In the genomic region with DNA sequence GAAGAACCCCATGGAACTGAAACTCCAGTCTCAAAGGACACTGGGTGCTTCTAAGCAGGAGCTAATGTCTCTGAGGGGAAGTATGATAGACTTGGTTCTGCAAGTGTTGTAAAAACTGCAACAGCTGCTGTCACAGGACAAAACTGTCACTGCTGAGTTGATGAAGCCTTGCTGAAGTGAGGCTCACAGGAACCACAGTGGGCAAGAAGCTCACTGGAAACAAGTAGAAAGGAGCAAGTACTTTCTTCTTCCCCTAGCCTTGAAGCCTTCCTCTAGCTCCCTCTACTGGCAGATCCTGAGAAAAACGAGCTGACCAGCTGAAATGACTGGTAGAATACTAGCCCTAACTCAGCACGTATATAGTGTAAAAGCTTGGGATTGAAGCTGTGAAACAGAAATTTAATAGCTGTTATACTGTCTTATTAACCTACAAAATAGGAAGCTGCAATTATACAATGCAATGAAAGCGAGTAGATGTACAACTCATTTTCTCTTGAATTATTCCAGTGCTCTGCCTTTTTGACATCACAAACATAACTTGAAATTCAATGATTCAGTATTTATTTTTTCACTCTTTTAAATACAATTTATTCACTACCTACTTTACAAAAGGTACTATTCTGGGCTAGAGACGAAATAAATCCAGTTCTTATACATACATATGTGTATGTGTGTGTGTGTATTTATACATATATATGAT, we compare ENCODE assay signal across 1 cellular context.
TF ChIP-seq lines count a peak whose summit lies in the region.

No MANE protein-coding gene starts in this region.

TF ChIP-seq in GM12878, 131 proteins besides CTCF, POLR2A, EP300 and RAD21 (continued from another document and continues in another):
- TF ChIP-seq ELK1 (IDR thresholded peaks at IDR 0.05; ENCODE audit: low read depth, low read length) (no peak), FOXK2 (IDR thresholded peaks at IDR 0.05) (no peak), YBX1 (IDR thresholded peaks at IDR 0.05) (no peak), NBN (IDR thresholded peaks at IDR 0.05) (peak; percentile 68), PML (IDR thresholded peaks at IDR 0.05; ENCODE audit: low read length) (no peak), SREBF1 (IDR thresholded peaks at IDR 0.05; ENCODE audit: low read length) (no peak), SREBF2 (IDR thresholded peaks at IDR 0.05; ENCODE audit: low read length) (no peak), SPI1 (IDR thresholded peaks at IDR 0.05; ENCODE audit: borderline replicate concordance, insufficient read depth, low read depth, low read length) (no peak), JUND (IDR thresholded peaks at IDR 0.05; ENCODE audit: low read depth, low read length) (no peak), ZNF384 (IDR thresholded peaks at IDR 0.05; ENCODE audit: borderline replicate concordance, low read depth, low read length) (no peak), POU2F2 (IDR thresholded peaks at IDR 0.05; ENCODE audit: borderline replicate concordance, low read depth, low read length) (no peak), SKIL (IDR thresholded peaks at IDR 0.05; ENCODE audit: low read depth, poor library complexity, severe bottlenecking) (no peak), ZZZ3 (IDR thresholded peaks at IDR 0.05; ENCODE audit: control insufficient read depth, insufficient read length, low read depth) (no peak), GATAD2B (conservative IDR thresholded peaks at IDR 0.05; ENCODE audit: low read depth) (0 out of 2 replicates have a peak, but pooled peaks have one; percentile 27), KLF5 (IDR thresholded peaks at IDR 0.05; ENCODE audit: partially characterized antibody) (no peak), ESRRA (IDR thresholded peaks at IDR 0.05; ENCODE audit: low read length) (no peak), BCL11A (IDR thresholded peaks at IDR 0.05; ENCODE audit: low read depth, low read length) (no peak), ETV6 (conservative IDR thresholded peaks at IDR 0.05 in 1 of 2, IDR thresholded peaks at IDR 0.05 in 1 of 2; ENCODE audit: borderline replicate concordance in 1 of 2, low read depth in 1 of 2) (no peak), HDGF (IDR thresholded peaks at IDR 0.05) (no peak), POLR2AphosphoS2 (IDR thresholded peaks at IDR 0.05; ENCODE audit: low read depth, low read length) (no peak), SP1 (IDR thresholded peaks at IDR 0.05; ENCODE audit: low read depth, low read length) (no peak), SMAD5 (IDR thresholded peaks at IDR 0.05; ENCODE audit: low read depth) (no peak), ZSCAN29 (IDR thresholded peaks at IDR 0.05) (no peak), DPF2 (IDR thresholded peaks at IDR 0.05) (peak; percentile 38; the same call in 1 of the 2 replicates), SMC3 (IDR thresholded peaks at IDR 0.05; ENCODE audit: borderline replicate concordance, low read length) (peak; percentile 68), CREM (IDR thresholded peaks at IDR 0.05; ENCODE audit: low read depth) (no peak), EZH2 (IDR thresholded peaks at IDR 0.05; ENCODE audit: borderline replicate concordance, control insufficient read depth, low read depth, low read length) (no peak), NR2C2 (IDR thresholded peaks at IDR 0.05; ENCODE audit: borderline replicate concordance, control insufficient read depth, insufficient read length, low read depth) (no peak), CEBPZ (IDR thresholded peaks at IDR 0.05; ENCODE audit: low read depth, low read length) (no peak), PAX5 (IDR thresholded peaks at IDR 0.05; ENCODE audit: borderline replicate concordance, low read depth, low read length) (no peak), FOXM1 (IDR thresholded peaks at IDR 0.05; ENCODE audit: low read depth, low read length) (no peak), SRF (IDR thresholded peaks at IDR 0.05; ENCODE audit: low read depth in 2 of 2, low read length in 2 of 2) (no peak), FOS (IDR thresholded peaks at IDR 0.05; ENCODE audit: borderline replicate concordance, extremely low read depth, insufficient read length) (no peak), ZNF217 (IDR thresholded peaks at IDR 0.05) (no peak), EGR1 (IDR thresholded peaks at IDR 0.05; ENCODE audit: borderline replicate concordance in 1 of 2, low read depth in 2 of 2, low read length in 2 of 2) (no peak), MEF2A (IDR thresholded peaks at IDR 0.05; ENCODE audit: insufficient read depth, low read depth, low read length) (no peak), CREB1 (IDR thresholded peaks at IDR 0.05; ENCODE audit: low read depth) (no peak), TCF3 (IDR thresholded peaks at IDR 0.05; ENCODE audit: borderline replicate concordance, insufficient read depth, low read depth, low read length) (no peak), GABPA (IDR thresholded peaks at IDR 0.05; ENCODE audit: low read depth) (no peak), CHD1 (IDR thresholded peaks at IDR 0.05; ENCODE audit: low read depth, low read length) (no peak), ZNF592 (IDR thresholded peaks at IDR 0.05) (no peak)
- TF ChIP-seq, protein P1, sequence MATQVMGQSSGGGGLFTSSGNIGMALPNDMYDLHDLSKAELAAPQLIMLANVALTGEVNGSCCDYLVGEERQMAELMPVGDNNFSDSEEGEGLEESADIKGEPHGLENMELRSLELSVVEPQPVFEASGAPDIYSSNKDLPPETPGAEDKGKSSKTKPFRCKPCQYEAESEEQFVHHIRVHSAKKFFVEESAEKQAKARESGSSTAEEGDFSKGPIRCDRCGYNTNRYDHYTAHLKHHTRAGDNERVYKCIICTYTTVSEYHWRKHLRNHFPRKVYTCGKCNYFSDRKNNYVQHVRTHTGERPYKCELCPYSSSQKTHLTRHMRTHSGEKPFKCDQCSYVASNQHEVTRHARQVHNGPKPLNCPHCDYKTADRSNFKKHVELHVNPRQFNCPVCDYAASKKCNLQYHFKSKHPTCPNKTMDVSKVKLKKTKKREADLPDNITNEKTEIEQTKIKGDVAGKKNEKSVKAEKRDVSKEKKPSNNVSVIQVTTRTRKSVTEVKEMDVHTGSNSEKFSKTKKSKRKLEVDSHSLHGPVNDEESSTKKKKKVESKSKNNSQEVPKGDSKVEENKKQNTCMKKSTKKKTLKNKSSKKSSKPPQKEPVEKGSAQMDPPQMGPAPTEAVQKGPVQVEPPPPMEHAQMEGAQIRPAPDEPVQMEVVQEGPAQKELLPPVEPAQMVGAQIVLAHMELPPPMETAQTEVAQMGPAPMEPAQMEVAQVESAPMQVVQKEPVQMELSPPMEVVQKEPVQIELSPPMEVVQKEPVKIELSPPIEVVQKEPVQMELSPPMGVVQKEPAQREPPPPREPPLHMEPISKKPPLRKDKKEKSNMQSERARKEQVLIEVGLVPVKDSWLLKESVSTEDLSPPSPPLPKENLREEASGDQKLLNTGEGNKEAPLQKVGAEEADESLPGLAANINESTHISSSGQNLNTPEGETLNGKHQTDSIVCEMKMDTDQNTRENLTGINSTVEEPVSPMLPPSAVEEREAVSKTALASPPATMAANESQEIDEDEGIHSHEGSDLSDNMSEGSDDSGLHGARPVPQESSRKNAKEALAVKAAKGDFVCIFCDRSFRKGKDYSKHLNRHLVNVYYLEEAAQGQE (IDR thresholded peaks at IDR 0.05; ENCODE audit: low read depth, low read length): no peak
- TF ChIP-seq, protein P2, sequence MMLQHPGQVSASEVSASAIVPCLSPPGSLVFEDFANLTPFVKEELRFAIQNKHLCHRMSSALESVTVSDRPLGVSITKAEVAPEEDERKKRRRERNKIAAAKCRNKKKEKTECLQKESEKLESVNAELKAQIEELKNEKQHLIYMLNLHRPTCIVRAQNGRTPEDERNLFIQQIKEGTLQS (IDR thresholded peaks at IDR 0.05; ENCODE audit: borderline replicate concordance, extremely low read depth, low read depth, low read length): no peak
- TF ChIP-seq, protein P3, sequence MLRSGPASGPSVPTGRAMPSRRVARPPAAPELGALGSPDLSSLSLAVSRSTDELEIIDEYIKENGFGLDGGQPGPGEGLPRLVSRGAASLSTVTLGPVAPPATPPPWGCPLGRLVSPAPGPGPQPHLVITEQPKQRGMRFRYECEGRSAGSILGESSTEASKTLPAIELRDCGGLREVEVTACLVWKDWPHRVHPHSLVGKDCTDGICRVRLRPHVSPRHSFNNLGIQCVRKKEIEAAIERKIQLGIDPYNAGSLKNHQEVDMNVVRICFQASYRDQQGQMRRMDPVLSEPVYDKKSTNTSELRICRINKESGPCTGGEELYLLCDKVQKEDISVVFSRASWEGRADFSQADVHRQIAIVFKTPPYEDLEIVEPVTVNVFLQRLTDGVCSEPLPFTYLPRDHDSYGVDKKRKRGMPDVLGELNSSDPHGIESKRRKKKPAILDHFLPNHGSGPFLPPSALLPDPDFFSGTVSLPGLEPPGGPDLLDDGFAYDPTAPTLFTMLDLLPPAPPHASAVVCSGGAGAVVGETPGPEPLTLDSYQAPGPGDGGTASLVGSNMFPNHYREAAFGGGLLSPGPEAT (IDR thresholded peaks at IDR 0.05; ENCODE audit: low read depth): 0 out of 2 replicates have a peak, but pooled peaks have one; percentile 41
- TF ChIP-seq, protein P4, sequence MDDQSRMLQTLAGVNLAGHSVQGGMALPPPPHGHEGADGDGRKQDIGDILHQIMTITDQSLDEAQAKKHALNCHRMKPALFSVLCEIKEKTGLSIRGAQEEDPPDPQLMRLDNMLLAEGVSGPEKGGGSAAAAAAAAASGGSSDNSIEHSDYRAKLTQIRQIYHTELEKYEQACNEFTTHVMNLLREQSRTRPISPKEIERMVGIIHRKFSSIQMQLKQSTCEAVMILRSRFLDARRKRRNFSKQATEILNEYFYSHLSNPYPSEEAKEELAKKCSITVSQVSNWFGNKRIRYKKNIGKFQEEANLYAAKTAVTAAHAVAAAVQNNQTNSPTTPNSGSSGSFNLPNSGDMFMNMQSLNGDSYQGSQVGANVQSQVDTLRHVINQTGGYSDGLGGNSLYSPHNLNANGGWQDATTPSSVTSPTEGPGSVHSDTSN (IDR thresholded peaks at IDR 0.05; ENCODE audit: insufficient replicate concordance, low read depth, low read length): no peak
